In genomic region chr11:134119094-134119493, GRCh38 we compare ENCODE assay signal across 14 cellular contexts. TPM values are rescaled to one million over a fixed set of nuclear protein-coding genes. Genes with fewer than 3 reads are reported as not detected.
DNase-seq lines count a peak whose midpoint lies in the region; ATAC-seq and TF ChIP-seq lines count a peak whose summit lies in the region.
"Had no signal": no experiment of that assay in that cellular context is flagged by ENCODE, and none has a peak within 500 bp of the region (broad histone marks: within the 10 kb centered on the region; RNA-seq: fewer than 3 reads in every experiment).

No MANE protein-coding gene starts in this region.

- no peak for TF ChIP-seq RAD21 in SK-N-SH (IDR thresholded peaks at IDR 0.05; ENCODE audit: low read length)

- H3K9ac ChIP-seq in DND-41 (ENCODE audit: low read depth, low read length) (no peak overlapping the region), SK-N-SH (no peak overlapping the region)
- H3K9ac ChIP-seq: BLaER1 had no signal

- POLR2A ChIA-PET in SK-N-SH (lab: Yijun Ruan, JAX), result no interaction called here

- H3K36me3 ChIP-seq in DND-41 (ENCODE audit: insufficient read depth, low read length), result no peaks in the 10 kb centered on the region
- H3K36me3 ChIP-seq in SK-N-SH (replicated peaks in 1 of 2; ENCODE audit: control insufficient read depth in 1 of 2, insufficient read depth in 2 of 2, low read length in 1 of 2), result no peaks in the 10 kb centered on the region
- H3K36me3 ChIP-seq in osteoblast (ENCODE audit: insufficient read depth, low read length), result no peaks in the 10 kb centered on the region

- H3K4me2 ChIP-seq in DND-41 (ENCODE audit: insufficient read depth, low read length), result no peak overlapping the region
- H3K4me2 ChIP-seq in SK-N-SH, result peak overlapping the region; percentile 78
- peak overlapping the region; percentile 86 for H3K4me2 ChIP-seq in osteoblast (ENCODE audit: insufficient read depth, low read length)
- H3K4me2 ChIP-seq: BLaER1 had no signal

- peaks cover 23% of the 10 kb centered on the region for H3F3A ChIP-seq in SK-N-SH (replicated peaks; ENCODE audit: insufficient read depth)

- peak; percentile 44; the same call in 1 of the 3 replicates for ATAC-seq in DND-41 (ENCODE audit: insufficient read depth, low read depth)

- CTCF ChIA-PET in SK-N-SH (lab: Yijun Ruan, JAX), result interaction anchor here (1.0 to 1.4 kb wide), 4 partner anchors 21 to 85 kb away, joined by 3 to 7 read pairs (median 3); no protein-coding TSS in a partner anchor

- TF ChIP-seq CTCF in DND-41 (IDR thresholded peaks at IDR 0.05; ENCODE audit: borderline replicate concordance, extremely low read depth, low read length, poor library complexity, severe bottlenecking) (no peak), SK-N-SH (IDR thresholded peaks at IDR 0.05) (no peak), epithelial cell of esophagus (IDR thresholded peaks at IDR 0.05; ENCODE audit: insufficient read depth, low read depth, low read length, missing control alignments) (no peak), osteoblast (IDR thresholded peaks at IDR 0.05; ENCODE audit: extremely low read depth, low read depth, low read length) (no peak)

- no peaks in the 10 kb centered on the region for H3K9me2 ChIP-seq in SK-N-SH

- H3K27me3 ChIP-seq in DND-41 (ENCODE audit: insufficient read depth, low read length, poor library complexity) (no peaks in the 10 kb centered on the region), SK-N-SH (ENCODE audit: insufficient read depth) (no peaks in the 10 kb centered on the region), osteoblast (ENCODE audit: insufficient read depth, low read length) (no peaks in the 10 kb centered on the region)

- DNase-seq in DND-41 (no peak), SK-N-SH (no peak), epithelial cell of esophagus (ENCODE audit: low read depth) (peak; percentile 57), osteoblast (ENCODE audit: insufficient read length, low spot score, missing footprints) (peak; percentile 74), putamen (ENCODE audit: low spot score) (no peak), hepatic stellate cell (ENCODE audit: low spot score) (no peak), NCI-H2196 (lab: John Stamatoyannopoulos, UW; ENCODE audit: unreplicated experiment) (no peak), NK-92 (lab: John Stamatoyannopoulos, UW; ENCODE audit: unreplicated experiment) (no peak)
- DNase-seq: H7, NCI-H1417 treated with DMSO at 0.1 percent for 48 hours, NCI-H774 had no signal

- H3K79me2 ChIP-seq in DND-41 (ENCODE audit: insufficient read depth, low read length) (no peaks in the 10 kb centered on the region; the same call in 1 of the 2 replicates), SK-N-SH (ENCODE audit: insufficient read depth) (peaks cover 56% of the 10 kb centered on the region), osteoblast (ENCODE audit: insufficient read depth, low read length) (no peaks in the 10 kb centered on the region)

- 60% methylated on average over 3 of the region's 3 CpGs for WGBS in SK-N-SH (ENCODE audit: low lambda C conversion rate)

- no peak overlapping the region for H3K27ac ChIP-seq in DND-41 (ENCODE audit: low read length)
- H3K27ac ChIP-seq in SK-N-SH (ENCODE audit: low read depth in 2 of 2, low read length in 1 of 2), result peak overlapping the region; percentile 95; a peak in 3 of 4 replicates
- peak overlapping the region; percentile 97 for H3K27ac ChIP-seq in osteoblast (ENCODE audit: low read depth, low read length)
- H3K27ac ChIP-seq: BLaER1 had no signal

- H3K4me1 ChIP-seq in DND-41 (ENCODE audit: insufficient read depth, low read length) (no peaks in the 10 kb centered on the region), SK-N-SH (ENCODE audit: control insufficient read depth in 1 of 2, insufficient read depth in 2 of 2, low read depth in 1 of 2, low read length in 1 of 2) (peaks cover 25 to 38% of the 10 kb centered on the region in 2 experiments), osteoblast (ENCODE audit: insufficient read depth, low read length) (peaks cover 27% of the 10 kb centered on the region)
- H3K4me1 ChIP-seq: BLaER1 had no signal

- no peak overlapping the region for H3K4me3 ChIP-seq in DND-41 (ENCODE audit: low read depth in 1 of 2, low read length in 2 of 2)
- no peak overlapping the region for H3K4me3 ChIP-seq in SK-N-SH (ENCODE audit: low read depth in 2 of 2, low read length in 1 of 2)
- no peak overlapping the region for H3K4me3 ChIP-seq in epithelial cell of esophagus (ENCODE audit: low read length)
- peak overlapping the region; percentile 60 for H3K4me3 ChIP-seq in osteoblast (ENCODE audit: insufficient read depth, low read length)
- H3K4me3 ChIP-seq: BLaER1, SK-N-MC had no signal

- H2AFZ ChIP-seq in DND-41 (ENCODE audit: low read depth, low read length) (no peak overlapping the region), SK-N-SH (ENCODE audit: low read depth) (no peak overlapping the region), osteoblast (ENCODE audit: low read length) (no peak overlapping the region)

- no peak for TF ChIP-seq EP300 in SK-N-SH (IDR thresholded peaks at IDR 0.05; ENCODE audit: borderline replicate concordance in 1 of 2, low read depth in 1 of 2, low read length in 1 of 2)

- H3K9me3 ChIP-seq in DND-41 (ENCODE audit: insufficient read depth, low read length, severe bottlenecking) (no peaks in the 10 kb centered on the region), SK-N-SH (no peaks in the 10 kb centered on the region), osteoblast (ENCODE audit: low read depth, low read length) (no peaks in the 10 kb centered on the region)
- H3K9me3 ChIP-seq: BLaER1 had no signal

- peaks cover 5% of the 10 kb centered on the region; the same call in 1 of the 2 replicates for H4K20me1 ChIP-seq in DND-41 (ENCODE audit: insufficient read depth, low read length)
- no peaks in the 10 kb centered on the region for H4K20me1 ChIP-seq in SK-N-SH (ENCODE audit: insufficient read depth)
- H4K20me1 ChIP-seq in osteoblast (ENCODE audit: insufficient read depth, low read length), result no peaks in the 10 kb centered on the region

TF ChIP-seq in SK-N-SH, 30 proteins besides CTCF, POLR2A, EP300 and RAD21:
- no peak for TF ChIP-seq POLR2AphosphoS5 (IDR thresholded peaks at IDR 0.05; ENCODE audit: low read depth, low read length)
- TF ChIP-seq JUND (IDR thresholded peaks at IDR 0.05), result 0 out of 2 replicates have a peak, but pooled peaks have one; percentile 37
- TF ChIP-seq FOSL2 (IDR thresholded peaks at IDR 0.05; ENCODE audit: borderline replicate concordance, low read depth), result peak; percentile 45; the same call in 1 of the 2 replicates
- peak; percentile 53; the same call in 1 of the 2 replicates for TF ChIP-seq TCF12 (IDR thresholded peaks at IDR 0.05)
- 0 out of 2 replicates have a peak, but pooled peaks have one; percentile 21 for TF ChIP-seq YY1 (IDR thresholded peaks at IDR 0.05; ENCODE audit: low read depth)
- TF ChIP-seq SIN3A (IDR thresholded peaks at IDR 0.05; ENCODE audit: borderline replicate concordance, low read depth, low read length), result no peak
- TF ChIP-seq FOXM1 (IDR thresholded peaks at IDR 0.05; ENCODE audit: low read depth), result no peak
TF ChIP-seq in SK-N-SH: peak in this region for 4.

RNA-seq across cellular contexts. Expression of gene JAM3, which starts 50.2 kb away (rescaled TPM):
- polyA plus RNA-seq in SK-N-SH (2012; rRNA removed), result 34.5 and 56.8 TPM in 2 replicates
- 36.2 and 42.6 TPM in 2 replicates for polyA plus RNA-seq in SK-N-SH (2012; cell fraction: cytosol; rRNA removed)
- 39.1 and 46.6 TPM in 2 replicates for polyA plus RNA-seq in SK-N-SH (2012; cell fraction: nucleus; rRNA removed)
- 56.3 and 57.5 TPM in 2 replicates for total RNA-seq in osteoblast
- total RNA-seq: HT-29 had no signal

Comparison
In these comparisons a context has a peak if more than half of its experiments do, and no peak if none do; other contexts are left out.
1. DNase-seq: peak in epithelial cell of esophagus (single experiment) and osteoblast (single experiment); none in DND-41 (single experiment), SK-N-SH (single experiment), putamen (single experiment), hepatic stellate cell (single experiment), NCI-H2196 (single experiment) and NK-92 (single experiment).